1 cellular context compared by ENCODE assay signal in the genomic region with DNA sequence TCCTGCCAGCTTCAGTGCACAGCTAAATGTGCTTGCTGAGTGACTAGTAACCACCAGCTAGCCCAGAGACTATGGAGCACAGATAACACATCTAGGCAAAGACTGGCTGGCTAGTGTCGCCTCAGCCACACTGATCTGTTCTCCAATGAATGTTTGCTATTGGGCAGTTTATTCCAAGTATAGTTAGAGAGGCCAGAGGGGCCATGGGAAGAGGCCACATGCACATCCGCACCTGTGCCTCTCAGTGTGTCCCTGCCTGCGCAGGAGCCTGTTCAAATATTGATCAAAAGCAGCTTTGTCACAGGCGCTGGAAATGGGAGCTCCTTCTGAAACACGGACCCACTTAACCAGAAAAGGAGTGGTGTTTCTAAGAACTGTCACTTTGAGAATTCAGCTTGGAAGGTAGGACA.
TF ChIP-seq lines count a peak whose summit lies in the region.

No MANE protein-coding gene starts in this region.

TF ChIP-seq in HepG2, 621 proteins besides CTCF, POLR2A, EP300 and RAD21 (continued from another document and continues in another):
- TF ChIP-seq, protein P1, sequence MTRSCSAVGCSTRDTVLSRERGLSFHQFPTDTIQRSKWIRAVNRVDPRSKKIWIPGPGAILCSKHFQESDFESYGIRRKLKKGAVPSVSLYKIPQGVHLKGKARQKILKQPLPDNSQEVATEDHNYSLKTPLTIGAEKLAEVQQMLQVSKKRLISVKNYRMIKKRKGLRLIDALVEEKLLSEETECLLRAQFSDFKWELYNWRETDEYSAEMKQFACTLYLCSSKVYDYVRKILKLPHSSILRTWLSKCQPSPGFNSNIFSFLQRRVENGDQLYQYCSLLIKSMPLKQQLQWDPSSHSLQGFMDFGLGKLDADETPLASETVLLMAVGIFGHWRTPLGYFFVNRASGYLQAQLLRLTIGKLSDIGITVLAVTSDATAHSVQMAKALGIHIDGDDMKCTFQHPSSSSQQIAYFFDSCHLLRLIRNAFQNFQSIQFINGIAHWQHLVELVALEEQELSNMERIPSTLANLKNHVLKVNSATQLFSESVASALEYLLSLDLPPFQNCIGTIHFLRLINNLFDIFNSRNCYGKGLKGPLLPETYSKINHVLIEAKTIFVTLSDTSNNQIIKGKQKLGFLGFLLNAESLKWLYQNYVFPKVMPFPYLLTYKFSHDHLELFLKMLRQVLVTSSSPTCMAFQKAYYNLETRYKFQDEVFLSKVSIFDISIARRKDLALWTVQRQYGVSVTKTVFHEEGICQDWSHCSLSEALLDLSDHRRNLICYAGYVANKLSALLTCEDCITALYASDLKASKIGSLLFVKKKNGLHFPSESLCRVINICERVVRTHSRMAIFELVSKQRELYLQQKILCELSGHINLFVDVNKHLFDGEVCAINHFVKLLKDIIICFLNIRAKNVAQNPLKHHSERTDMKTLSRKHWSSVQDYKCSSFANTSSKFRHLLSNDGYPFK (CRISPR knock-in tag; IDR thresholded peaks at IDR 0.05; ENCODE audit: borderline replicate concordance) = no peak
- no peak for TF ChIP-seq ZSCAN25 (CRISPR knock-in tag; IDR thresholded peaks at IDR 0.05)
- TF ChIP-seq HMG20A (CRISPR knock-in tag; IDR thresholded peaks at IDR 0.05; ENCODE audit: borderline replicate concordance) = peak; percentile 24; the same call in 1 of the 2 replicates
- TF ChIP-seq, protein P2, sequence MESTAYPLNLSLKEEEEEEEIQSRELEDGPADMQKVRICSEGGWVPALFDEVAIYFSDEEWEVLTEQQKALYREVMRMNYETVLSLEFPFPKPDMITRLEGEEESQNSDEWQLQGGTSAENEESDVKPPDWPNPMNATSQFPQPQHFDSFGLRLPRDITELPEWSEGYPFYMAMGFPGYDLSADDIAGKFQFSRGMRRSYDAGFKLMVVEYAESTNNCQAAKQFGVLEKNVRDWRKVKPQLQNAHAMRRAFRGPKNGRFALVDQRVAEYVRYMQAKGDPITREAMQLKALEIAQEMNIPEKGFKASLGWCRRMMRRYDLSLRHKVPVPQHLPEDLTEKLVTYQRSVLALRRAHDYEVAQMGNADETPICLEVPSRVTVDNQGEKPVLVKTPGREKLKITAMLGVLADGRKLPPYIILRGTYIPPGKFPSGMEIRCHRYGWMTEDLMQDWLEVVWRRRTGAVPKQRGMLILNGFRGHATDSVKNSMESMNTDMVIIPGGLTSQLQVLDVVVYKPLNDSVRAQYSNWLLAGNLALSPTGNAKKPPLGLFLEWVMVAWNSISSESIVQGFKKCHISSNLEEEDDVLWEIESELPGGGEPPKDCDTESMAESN (CRISPR knock-in tag; conservative IDR thresholded peaks at IDR 0.05) = no peak
- TF ChIP-seq, protein P3, sequence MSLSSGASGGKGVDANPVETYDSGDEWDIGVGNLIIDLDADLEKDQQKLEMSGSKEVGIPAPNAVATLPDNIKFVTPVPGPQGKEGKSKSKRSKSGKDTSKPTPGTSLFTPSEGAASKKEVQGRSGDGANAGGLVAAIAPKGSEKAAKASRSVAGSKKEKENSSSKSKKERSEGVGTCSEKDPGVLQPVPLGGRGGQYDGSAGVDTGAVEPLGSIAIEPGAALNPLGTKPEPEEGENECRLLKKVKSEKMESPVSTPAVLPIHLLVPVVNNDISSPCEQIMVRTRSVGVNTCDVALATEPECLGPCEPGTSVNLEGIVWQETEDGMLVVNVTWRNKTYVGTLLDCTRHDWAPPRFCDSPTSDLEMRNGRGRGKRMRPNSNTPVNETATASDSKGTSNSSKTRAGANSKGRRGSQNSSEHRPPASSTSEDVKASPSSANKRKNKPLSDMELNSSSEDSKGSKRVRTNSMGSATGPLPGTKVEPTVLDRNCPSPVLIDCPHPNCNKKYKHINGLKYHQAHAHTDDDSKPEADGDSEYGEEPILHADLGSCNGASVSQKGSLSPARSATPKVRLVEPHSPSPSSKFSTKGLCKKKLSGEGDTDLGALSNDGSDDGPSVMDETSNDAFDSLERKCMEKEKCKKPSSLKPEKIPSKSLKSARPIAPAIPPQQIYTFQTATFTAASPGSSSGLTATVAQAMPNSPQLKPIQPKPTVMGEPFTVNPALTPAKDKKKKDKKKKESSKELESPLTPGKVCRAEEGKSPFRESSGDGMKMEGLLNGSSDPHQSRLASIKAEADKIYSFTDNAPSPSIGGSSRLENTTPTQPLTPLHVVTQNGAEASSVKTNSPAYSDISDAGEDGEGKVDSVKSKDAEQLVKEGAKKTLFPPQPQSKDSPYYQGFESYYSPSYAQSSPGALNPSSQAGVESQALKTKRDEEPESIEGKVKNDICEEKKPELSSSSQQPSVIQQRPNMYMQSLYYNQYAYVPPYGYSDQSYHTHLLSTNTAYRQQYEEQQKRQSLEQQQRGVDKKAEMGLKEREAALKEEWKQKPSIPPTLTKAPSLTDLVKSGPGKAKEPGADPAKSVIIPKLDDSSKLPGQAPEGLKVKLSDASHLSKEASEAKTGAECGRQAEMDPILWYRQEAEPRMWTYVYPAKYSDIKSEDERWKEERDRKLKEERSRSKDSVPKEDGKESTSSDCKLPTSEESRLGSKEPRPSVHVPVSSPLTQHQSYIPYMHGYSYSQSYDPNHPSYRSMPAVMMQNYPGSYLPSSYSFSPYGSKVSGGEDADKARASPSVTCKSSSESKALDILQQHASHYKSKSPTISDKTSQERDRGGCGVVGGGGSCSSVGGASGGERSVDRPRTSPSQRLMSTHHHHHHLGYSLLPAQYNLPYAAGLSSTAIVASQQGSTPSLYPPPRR (CRISPR knock-in tag; IDR thresholded peaks at IDR 0.05; ENCODE audit: borderline replicate concordance) = peak; percentile 51; the same call in 1 of the 2 replicates
- 0 out of 2 replicates have a peak, but pooled peaks have one; percentile 37 for TF ChIP-seq SOX5 (CRISPR knock-in tag; IDR thresholded peaks at IDR 0.05; ENCODE audit: borderline replicate concordance)
- TF ChIP-seq ZNF333 (CRISPR knock-in tag; IDR thresholded peaks at IDR 0.05; ENCODE audit: borderline replicate concordance) = no peak
- no peak for TF ChIP-seq MIER3 (CRISPR knock-in tag; IDR thresholded peaks at IDR 0.05; ENCODE audit: borderline replicate concordance)
- TF ChIP-seq, protein P4, sequence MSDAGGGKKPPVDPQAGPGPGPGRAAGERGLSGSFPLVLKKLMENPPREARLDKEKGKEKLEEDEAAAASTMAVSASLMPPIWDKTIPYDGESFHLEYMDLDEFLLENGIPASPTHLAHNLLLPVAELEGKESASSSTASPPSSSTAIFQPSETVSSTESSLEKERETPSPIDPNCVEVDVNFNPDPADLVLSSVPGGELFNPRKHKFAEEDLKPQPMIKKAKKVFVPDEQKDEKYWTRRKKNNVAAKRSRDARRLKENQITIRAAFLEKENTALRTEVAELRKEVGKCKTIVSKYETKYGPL (CRISPR knock-in tag; IDR thresholded peaks at IDR 0.05) = no peak
- no peak for TF ChIP-seq ZFP1 (CRISPR knock-in tag; IDR thresholded peaks at IDR 0.05)
- no peak for TF ChIP-seq NR2F6 (IDR thresholded peaks at IDR 0.05)
- TF ChIP-seq NR2F6 (CRISPR knock-in tag; IDR thresholded peaks at IDR 0.05) = no peak
- no peak for TF ChIP-seq BRCA1 (CRISPR knock-in tag; IDR thresholded peaks at IDR 0.05)
- TF ChIP-seq ZNF296 (CRISPR knock-in tag; conservative IDR thresholded peaks at IDR 0.05) = no peak
- TF ChIP-seq MAFF (IDR thresholded peaks at IDR 0.05; ENCODE audit: low read depth, low read length) = no peak
- TF ChIP-seq, protein P5, sequence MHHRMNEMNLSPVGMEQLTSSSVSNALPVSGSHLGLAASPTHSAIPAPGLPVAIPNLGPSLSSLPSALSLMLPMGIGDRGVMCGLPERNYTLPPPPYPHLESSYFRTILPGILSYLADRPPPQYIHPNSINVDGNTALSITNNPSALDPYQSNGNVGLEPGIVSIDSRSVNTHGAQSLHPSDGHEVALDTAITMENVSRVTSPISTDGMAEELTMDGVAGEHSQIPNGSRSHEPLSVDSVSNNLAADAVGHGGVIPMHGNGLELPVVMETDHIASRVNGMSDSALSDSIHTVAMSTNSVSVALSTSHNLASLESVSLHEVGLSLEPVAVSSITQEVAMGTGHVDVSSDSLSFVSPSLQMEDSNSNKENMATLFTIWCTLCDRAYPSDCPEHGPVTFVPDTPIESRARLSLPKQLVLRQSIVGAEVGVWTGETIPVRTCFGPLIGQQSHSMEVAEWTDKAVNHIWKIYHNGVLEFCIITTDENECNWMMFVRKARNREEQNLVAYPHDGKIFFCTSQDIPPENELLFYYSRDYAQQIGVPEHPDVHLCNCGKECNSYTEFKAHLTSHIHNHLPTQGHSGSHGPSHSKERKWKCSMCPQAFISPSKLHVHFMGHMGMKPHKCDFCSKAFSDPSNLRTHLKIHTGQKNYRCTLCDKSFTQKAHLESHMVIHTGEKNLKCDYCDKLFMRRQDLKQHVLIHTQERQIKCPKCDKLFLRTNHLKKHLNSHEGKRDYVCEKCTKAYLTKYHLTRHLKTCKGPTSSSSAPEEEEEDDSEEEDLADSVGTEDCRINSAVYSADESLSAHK (CRISPR knock-in tag; IDR thresholded peaks at IDR 0.05; ENCODE audit: borderline replicate concordance) = no peak
- no peak for TF ChIP-seq NFIB (CRISPR knock-in tag; IDR thresholded peaks at IDR 0.05; ENCODE audit: borderline replicate concordance)
- no peak for TF ChIP-seq SAFB2 (CRISPR knock-in tag; IDR thresholded peaks at IDR 0.05; ENCODE audit: borderline replicate concordance, low read depth)
- TF ChIP-seq, protein P6, sequence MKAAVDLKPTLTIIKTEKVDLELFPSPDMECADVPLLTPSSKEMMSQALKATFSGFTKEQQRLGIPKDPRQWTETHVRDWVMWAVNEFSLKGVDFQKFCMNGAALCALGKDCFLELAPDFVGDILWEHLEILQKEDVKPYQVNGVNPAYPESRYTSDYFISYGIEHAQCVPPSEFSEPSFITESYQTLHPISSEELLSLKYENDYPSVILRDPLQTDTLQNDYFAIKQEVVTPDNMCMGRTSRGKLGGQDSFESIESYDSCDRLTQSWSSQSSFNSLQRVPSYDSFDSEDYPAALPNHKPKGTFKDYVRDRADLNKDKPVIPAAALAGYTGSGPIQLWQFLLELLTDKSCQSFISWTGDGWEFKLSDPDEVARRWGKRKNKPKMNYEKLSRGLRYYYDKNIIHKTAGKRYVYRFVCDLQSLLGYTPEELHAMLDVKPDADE (CRISPR knock-in tag; IDR thresholded peaks at IDR 0.05) = no peak
- TF ChIP-seq ZNF546 (CRISPR knock-in tag; conservative IDR thresholded peaks at IDR 0.05) = no peak
- no peak for TF ChIP-seq SOX6 (IDR thresholded peaks at IDR 0.05)
- TF ChIP-seq SOX6 (CRISPR knock-in tag; IDR thresholded peaks at IDR 0.05) = peak; percentile 67
- no peak for TF ChIP-seq GZF1 (CRISPR knock-in tag; IDR thresholded peaks at IDR 0.05)
- TF ChIP-seq, protein P7, sequence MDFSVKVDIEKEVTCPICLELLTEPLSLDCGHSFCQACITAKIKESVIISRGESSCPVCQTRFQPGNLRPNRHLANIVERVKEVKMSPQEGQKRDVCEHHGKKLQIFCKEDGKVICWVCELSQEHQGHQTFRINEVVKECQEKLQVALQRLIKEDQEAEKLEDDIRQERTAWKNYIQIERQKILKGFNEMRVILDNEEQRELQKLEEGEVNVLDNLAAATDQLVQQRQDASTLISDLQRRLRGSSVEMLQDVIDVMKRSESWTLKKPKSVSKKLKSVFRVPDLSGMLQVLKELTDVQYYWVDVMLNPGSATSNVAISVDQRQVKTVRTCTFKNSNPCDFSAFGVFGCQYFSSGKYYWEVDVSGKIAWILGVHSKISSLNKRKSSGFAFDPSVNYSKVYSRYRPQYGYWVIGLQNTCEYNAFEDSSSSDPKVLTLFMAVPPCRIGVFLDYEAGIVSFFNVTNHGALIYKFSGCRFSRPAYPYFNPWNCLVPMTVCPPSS (IDR thresholded peaks at IDR 0.05) = no peak
- no peak for TF ChIP-seq HNRNPLL (IDR thresholded peaks at IDR 0.05; ENCODE audit: low read depth, low read length, poor library complexity, severe bottlenecking)
- no peak for TF ChIP-seq PTBP1 (IDR thresholded peaks at IDR 0.05; ENCODE audit: low read depth, low read length, poor library complexity, severe bottlenecking)
- peak; percentile 51 for TF ChIP-seq POGZ (CRISPR knock-in tag; IDR thresholded peaks at IDR 0.05)
- TF ChIP-seq U2AF2 (IDR thresholded peaks at IDR 0.05; ENCODE audit: low read depth, low read length) = no peak
- 0 out of 2 replicates have a peak, but pooled peaks have one; percentile 27 for TF ChIP-seq IRF2 (CRISPR knock-in tag; IDR thresholded peaks at IDR 0.05)
- peak; percentile 38 for TF ChIP-seq ZNF3 (CRISPR knock-in tag; IDR thresholded peaks at IDR 0.05)
- TF ChIP-seq ZNF180 (CRISPR knock-in tag; IDR thresholded peaks at IDR 0.05; ENCODE audit: borderline replicate concordance, low read depth) = no peak
- TF ChIP-seq GATAD2A (CRISPR knock-in tag; IDR thresholded peaks at IDR 0.05) = peak; percentile 49; the same call in 1 of the 2 replicates
- no peak for TF ChIP-seq ZNF766 (CRISPR knock-in tag; IDR thresholded peaks at IDR 0.05; ENCODE audit: borderline replicate concordance)
- peak; percentile 35; the same call in 1 of the 2 replicates for TF ChIP-seq MIXL1 (CRISPR knock-in tag; IDR thresholded peaks at IDR 0.05)
- no peak for TF ChIP-seq ZNF816 (CRISPR knock-in tag; IDR thresholded peaks at IDR 0.05; ENCODE audit: borderline replicate concordance)
- TF ChIP-seq MLLT10 (CRISPR knock-in tag; IDR thresholded peaks at IDR 0.05) = no peak
- TF ChIP-seq NR3C1 (CRISPR knock-in tag; IDR thresholded peaks at IDR 0.05) = no peak
- TF ChIP-seq, protein P8, sequence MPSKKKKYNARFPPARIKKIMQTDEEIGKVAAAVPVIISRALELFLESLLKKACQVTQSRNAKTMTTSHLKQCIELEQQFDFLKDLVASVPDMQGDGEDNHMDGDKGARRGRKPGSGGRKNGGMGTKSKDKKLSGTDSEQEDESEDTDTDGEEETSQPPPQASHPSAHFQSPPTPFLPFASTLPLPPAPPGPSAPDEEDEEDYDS (CRISPR knock-in tag; IDR thresholded peaks at IDR 0.05) = no peak
- TF ChIP-seq RFXANK (CRISPR knock-in tag; IDR thresholded peaks at IDR 0.05) = no peak
- TF ChIP-seq CHD2 (IDR thresholded peaks at IDR 0.05; ENCODE audit: low read depth, low read length) = no peak
- TF ChIP-seq, protein P9, sequence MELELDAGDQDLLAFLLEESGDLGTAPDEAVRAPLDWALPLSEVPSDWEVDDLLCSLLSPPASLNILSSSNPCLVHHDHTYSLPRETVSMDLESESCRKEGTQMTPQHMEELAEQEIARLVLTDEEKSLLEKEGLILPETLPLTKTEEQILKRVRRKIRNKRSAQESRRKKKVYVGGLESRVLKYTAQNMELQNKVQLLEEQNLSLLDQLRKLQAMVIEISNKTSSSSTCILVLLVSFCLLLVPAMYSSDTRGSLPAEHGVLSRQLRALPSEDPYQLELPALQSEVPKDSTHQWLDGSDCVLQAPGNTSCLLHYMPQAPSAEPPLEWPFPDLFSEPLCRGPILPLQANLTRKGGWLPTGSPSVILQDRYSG (CRISPR knock-in tag; IDR thresholded peaks at IDR 0.05) = no peak
- TF ChIP-seq ZBTB8A (CRISPR knock-in tag; IDR thresholded peaks at IDR 0.05; ENCODE audit: borderline replicate concordance, low read depth) = no peak
- TF ChIP-seq ZNF558 (CRISPR knock-in tag; IDR thresholded peaks at IDR 0.05; ENCODE audit: borderline replicate concordance) = no peak
- TF ChIP-seq NKX3-1 (CRISPR knock-in tag; IDR thresholded peaks at IDR 0.05) = no peak
- peak; percentile 67 for TF ChIP-seq ZMYM3 (CRISPR knock-in tag; IDR thresholded peaks at IDR 0.05)
- TF ChIP-seq ZNF660 (CRISPR knock-in tag; IDR thresholded peaks at IDR 0.05; ENCODE audit: borderline replicate concordance, low read depth) = no peak
- TF ChIP-seq SIX1 (CRISPR knock-in tag; IDR thresholded peaks at IDR 0.05; ENCODE audit: borderline replicate concordance) = no peak
- no peak for TF ChIP-seq NPAS2 (CRISPR knock-in tag; IDR thresholded peaks at IDR 0.05; ENCODE audit: borderline replicate concordance)
